1 cellular context compared by ENCODE assay signal in the genomic region with DNA sequence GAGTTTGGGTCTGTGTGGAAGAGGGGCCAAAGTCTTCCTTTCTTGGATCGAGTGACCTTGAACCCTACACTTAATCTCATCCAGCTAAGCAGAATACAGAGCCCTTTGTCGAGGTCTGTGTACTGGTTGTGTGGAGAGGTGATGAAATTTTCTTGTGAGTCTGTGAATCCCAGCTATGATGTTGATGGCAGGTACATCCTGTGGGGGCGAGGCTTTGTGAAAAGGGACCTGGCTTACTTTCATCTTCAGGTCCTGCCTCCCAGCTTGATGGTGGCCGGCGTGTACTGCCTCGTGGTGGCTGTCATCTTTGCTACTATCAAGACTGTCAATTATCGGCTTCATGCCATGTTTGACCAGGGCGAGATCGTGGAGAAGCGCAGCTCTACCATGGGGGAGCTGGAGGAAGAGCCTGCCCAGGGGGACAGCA.
TF ChIP-seq lines count a peak whose summit lies in the region.

No MANE protein-coding gene starts in this region.

TF ChIP-seq in HepG2, 621 proteins besides CTCF, POLR2A, EP300 and RAD21 (continued from another document and continues in another):
- TF ChIP-seq, protein P1, sequence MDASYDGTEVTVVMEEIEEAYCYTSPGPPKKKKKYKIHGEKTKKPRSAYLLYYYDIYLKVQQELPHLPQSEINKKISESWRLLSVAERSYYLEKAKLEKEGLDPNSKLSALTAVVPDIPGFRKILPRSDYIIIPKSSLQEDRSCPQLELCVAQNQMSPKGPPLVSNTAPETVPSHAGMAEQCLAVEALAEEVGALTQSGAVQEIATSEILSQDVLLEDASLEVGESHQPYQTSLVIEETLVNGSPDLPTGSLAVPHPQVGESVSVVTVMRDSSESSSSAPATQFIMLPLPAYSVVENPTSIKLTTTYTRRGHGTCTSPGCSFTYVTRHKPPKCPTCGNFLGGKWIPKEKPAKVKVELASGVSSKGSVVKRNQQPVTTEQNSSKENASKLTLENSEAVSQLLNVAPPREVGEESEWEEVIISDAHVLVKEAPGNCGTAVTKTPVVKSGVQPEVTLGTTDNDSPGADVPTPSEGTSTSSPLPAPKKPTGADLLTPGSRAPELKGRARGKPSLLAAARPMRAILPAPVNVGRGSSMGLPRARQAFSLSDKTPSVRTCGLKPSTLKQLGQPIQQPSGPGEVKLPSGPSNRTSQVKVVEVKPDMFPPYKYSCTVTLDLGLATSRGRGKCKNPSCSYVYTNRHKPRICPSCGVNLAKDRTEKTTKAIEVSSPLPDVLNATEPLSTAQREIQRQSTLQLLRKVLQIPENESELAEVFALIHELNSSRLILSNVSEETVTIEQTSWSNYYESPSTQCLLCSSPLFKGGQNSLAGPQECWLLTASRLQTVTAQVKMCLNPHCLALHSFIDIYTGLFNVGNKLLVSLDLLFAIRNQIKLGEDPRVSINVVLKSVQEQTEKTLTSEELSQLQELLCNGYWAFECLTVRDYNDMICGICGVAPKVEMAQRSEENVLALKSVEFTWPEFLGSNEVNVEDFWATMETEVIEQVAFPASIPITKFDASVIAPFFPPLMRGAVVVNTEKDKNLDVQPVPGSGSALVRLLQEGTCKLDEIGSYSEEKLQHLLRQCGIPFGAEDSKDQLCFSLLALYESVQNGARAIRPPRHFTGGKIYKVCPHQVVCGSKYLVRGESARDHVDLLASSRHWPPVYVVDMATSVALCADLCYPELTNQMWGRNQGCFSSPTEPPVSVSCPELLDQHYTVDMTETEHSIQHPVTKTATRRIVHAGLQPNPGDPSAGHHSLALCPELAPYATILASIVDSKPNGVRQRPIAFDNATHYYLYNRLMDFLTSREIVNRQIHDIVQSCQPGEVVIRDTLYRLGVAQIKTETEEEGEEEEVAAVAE (CRISPR knock-in tag; IDR thresholded peaks at IDR 0.05; ENCODE audit: borderline replicate concordance), result 0 out of 2 replicates have a peak, but pooled peaks have one; percentile 16
- TF ChIP-seq MED1 (CRISPR knock-in tag; IDR thresholded peaks at IDR 0.05) (peak; percentile 31; the same call in 1 of the 2 replicates), NKX3-1 (CRISPR knock-in tag; IDR thresholded peaks at IDR 0.05) (no peak), ZMAT5 (CRISPR knock-in tag; IDR thresholded peaks at IDR 0.05; ENCODE audit: borderline replicate concordance, low read depth) (no peak), SIX1 (CRISPR knock-in tag; IDR thresholded peaks at IDR 0.05; ENCODE audit: borderline replicate concordance) (no peak), SRSF9 (IDR thresholded peaks at IDR 0.05; ENCODE audit: borderline replicate concordance, insufficient read depth, low read depth, low read length, poor library complexity, severe bottlenecking) (no peak), TERF1 (CRISPR knock-in tag; IDR thresholded peaks at IDR 0.05) (no peak), ZSCAN21 (CRISPR knock-in tag; IDR thresholded peaks at IDR 0.05; ENCODE audit: borderline replicate concordance) (no peak), HCFC1 (IDR thresholded peaks at IDR 0.05; ENCODE audit: low read depth, low read length) (no peak), POLR2AphosphoS2 (IDR thresholded peaks at IDR 0.05; ENCODE audit: low read depth, low read length) (peak; percentile 80; the same call in 1 of the 2 replicates), SOX13 (IDR thresholded peaks at IDR 0.05) (no peak), SOX13 (CRISPR knock-in tag; conservative IDR thresholded peaks at IDR 0.05 in 1 of 2, IDR thresholded peaks at IDR 0.05 in 1 of 2) (peak in 1 of 2 experiments; percentile 69; a peak in 1 of 4 replicates), HNRNPL (IDR thresholded peaks at IDR 0.05; ENCODE audit: low read depth, low read length) (no peak), ZFP36L1 (CRISPR knock-in tag; IDR thresholded peaks at IDR 0.05) (no peak), RFXAP (CRISPR knock-in tag; IDR thresholded peaks at IDR 0.05; ENCODE audit: borderline replicate concordance) (no peak), ZNF652 (CRISPR knock-in tag; IDR thresholded peaks at IDR 0.05; ENCODE audit: borderline replicate concordance, low read depth) (no peak), ZBTB21 (CRISPR knock-in tag; IDR thresholded peaks at IDR 0.05) (peak; percentile 34; the same call in 1 of the 2 replicates), CREB3 (CRISPR knock-in tag; IDR thresholded peaks at IDR 0.05) (no peak), KLF9 (CRISPR knock-in tag; IDR thresholded peaks at IDR 0.05; ENCODE audit: low read depth) (no peak), ZNF687 (CRISPR knock-in tag; IDR thresholded peaks at IDR 0.05) (peak; percentile 36; the same call in 1 of the 2 replicates), HIVEP1 (CRISPR knock-in tag; IDR thresholded peaks at IDR 0.05) (no peak), NCOA5 (CRISPR knock-in tag; IDR thresholded peaks at IDR 0.05) (no peak), SAP130 (CRISPR knock-in tag; IDR thresholded peaks at IDR 0.05; ENCODE audit: low read depth) (peak; percentile 89), ZNF337 (CRISPR knock-in tag; IDR thresholded peaks at IDR 0.05; ENCODE audit: borderline replicate concordance, low read depth) (no peak), ZSCAN9 (CRISPR knock-in tag; IDR thresholded peaks at IDR 0.05; ENCODE audit: borderline replicate concordance) (no peak), YEATS2 (CRISPR knock-in tag; IDR thresholded peaks at IDR 0.05; ENCODE audit: borderline replicate concordance) (no peak; the same call in 1 of the 2 replicates), HOXA3 (CRISPR knock-in tag; IDR thresholded peaks at IDR 0.05) (peak; percentile 26; the same call in 1 of the 2 replicates), TIGD3 (CRISPR knock-in tag; IDR thresholded peaks at IDR 0.05; ENCODE audit: borderline replicate concordance) (no peak), ZNF136 (CRISPR knock-in tag; IDR thresholded peaks at IDR 0.05; ENCODE audit: low read depth) (peak; percentile 35; the same call in 1 of the 2 replicates)
- TF ChIP-seq, protein P2, sequence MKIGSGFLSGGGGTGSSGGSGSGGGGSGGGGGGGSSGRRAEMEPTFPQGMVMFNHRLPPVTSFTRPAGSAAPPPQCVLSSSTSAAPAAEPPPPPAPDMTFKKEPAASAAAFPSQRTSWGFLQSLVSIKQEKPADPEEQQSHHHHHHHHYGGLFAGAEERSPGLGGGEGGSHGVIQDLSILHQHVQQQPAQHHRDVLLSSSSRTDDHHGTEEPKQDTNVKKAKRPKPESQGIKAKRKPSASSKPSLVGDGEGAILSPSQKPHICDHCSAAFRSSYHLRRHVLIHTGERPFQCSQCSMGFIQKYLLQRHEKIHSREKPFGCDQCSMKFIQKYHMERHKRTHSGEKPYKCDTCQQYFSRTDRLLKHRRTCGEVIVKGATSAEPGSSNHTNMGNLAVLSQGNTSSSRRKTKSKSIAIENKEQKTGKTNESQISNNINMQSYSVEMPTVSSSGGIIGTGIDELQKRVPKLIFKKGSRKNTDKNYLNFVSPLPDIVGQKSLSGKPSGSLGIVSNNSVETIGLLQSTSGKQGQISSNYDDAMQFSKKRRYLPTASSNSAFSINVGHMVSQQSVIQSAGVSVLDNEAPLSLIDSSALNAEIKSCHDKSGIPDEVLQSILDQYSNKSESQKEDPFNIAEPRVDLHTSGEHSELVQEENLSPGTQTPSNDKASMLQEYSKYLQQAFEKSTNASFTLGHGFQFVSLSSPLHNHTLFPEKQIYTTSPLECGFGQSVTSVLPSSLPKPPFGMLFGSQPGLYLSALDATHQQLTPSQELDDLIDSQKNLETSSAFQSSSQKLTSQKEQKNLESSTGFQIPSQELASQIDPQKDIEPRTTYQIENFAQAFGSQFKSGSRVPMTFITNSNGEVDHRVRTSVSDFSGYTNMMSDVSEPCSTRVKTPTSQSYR (CRISPR knock-in tag; IDR thresholded peaks at IDR 0.05; ENCODE audit: borderline replicate concordance), result peak; percentile 57; the same call in 1 of the 2 replicates
- TF ChIP-seq, protein P3, sequence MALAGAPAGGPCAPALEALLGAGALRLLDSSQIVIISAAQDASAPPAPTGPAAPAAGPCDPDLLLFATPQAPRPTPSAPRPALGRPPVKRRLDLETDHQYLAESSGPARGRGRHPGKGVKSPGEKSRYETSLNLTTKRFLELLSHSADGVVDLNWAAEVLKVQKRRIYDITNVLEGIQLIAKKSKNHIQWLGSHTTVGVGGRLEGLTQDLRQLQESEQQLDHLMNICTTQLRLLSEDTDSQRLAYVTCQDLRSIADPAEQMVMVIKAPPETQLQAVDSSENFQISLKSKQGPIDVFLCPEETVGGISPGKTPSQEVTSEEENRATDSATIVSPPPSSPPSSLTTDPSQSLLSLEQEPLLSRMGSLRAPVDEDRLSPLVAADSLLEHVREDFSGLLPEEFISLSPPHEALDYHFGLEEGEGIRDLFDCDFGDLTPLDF (CRISPR knock-in tag; IDR thresholded peaks at IDR 0.05), result no peak
- TF ChIP-seq, protein P4, sequence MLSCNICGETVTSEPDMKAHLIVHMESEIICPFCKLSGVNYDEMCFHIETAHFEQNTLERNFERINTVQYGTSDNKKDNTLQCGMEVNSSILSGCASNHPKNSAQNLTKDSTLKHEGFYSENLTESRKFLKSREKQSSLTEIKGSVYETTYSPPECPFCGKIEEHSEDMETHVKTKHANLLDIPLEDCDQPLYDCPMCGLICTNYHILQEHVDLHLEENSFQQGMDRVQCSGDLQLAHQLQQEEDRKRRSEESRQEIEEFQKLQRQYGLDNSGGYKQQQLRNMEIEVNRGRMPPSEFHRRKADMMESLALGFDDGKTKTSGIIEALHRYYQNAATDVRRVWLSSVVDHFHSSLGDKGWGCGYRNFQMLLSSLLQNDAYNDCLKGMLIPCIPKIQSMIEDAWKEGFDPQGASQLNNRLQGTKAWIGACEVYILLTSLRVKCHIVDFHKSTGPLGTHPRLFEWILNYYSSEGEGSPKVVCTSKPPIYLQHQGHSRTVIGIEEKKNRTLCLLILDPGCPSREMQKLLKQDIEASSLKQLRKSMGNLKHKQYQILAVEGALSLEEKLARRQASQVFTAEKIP (CRISPR knock-in tag; IDR thresholded peaks at IDR 0.05; ENCODE audit: borderline replicate concordance), result no peak
- TF ChIP-seq, protein P5, sequence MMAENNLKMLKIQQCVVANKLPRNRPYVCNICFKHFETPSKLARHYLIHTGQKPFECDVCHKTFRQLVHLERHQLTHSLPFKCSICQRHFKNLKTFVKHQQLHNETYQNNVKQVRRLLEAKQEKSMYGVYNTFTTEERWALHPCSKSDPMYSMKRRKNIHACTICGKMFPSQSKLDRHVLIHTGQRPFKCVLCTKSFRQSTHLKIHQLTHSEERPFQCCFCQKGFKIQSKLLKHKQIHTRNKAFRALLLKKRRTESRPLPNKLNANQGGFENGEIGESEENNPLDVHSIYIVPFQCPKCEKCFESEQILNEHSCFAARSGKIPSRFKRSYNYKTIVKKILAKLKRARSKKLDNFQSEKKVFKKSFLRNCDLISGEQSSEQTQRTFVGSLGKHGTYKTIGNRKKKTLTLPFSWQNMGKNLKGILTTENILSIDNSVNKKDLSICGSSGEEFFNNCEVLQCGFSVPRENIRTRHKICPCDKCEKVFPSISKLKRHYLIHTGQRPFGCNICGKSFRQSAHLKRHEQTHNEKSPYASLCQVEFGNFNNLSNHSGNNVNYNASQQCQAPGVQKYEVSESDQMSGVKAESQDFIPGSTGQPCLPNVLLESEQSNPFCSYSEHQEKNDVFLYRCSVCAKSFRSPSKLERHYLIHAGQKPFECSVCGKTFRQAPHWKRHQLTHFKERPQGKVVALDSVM (CRISPR knock-in tag; IDR thresholded peaks at IDR 0.05), result no peak
